8 cellular contexts compared by ENCODE assay signal in genomic region chr20:35284267-35284991, GRCh38. TPM values are rescaled to one million over a fixed set of nuclear protein-coding genes. Genes with fewer than 3 reads are reported as not detected.
DNase-seq lines count a peak whose midpoint lies in the region; ATAC-seq and TF ChIP-seq lines count a peak whose summit lies in the region.

Gene EIF6 (minus strand): TSS chr20:35284772. CDS start chr20:35284487, 285 bp downstream.

- ATAC-seq in GM19397 (IDR thresholded peaks at IDR 0.05; ENCODE audit: unreplicated experiment) = peak; percentile 82

- H3K9me3 ChIP-seq in HUES48 (ENCODE audit: control insufficient read depth, insufficient read depth, low read length) = no peaks in the 10 kb centered on the region
- no peaks in the 10 kb centered on the region for H3K9me3 ChIP-seq in OCI-LY7 (ENCODE audit: low read length)
- H3K9me3 ChIP-seq in mononuclear cell (ENCODE audit: low read depth, low read length) = no peaks in the 10 kb centered on the region

- H3K4me1 Mint-ChIP-seq in CD14-positive monocyte = peaks cover 19% of the 10 kb centered on the region

- POLR2A ChIA-PET in OCI-LY7 (lab: Charles Lee) = interaction anchor here (0.5 to 1.1 kb wide), 8 partner anchors 26 to 728 kb away, joined by 3 to 4 read pairs (median 3); no protein-coding TSS in a partner anchor

- CTCF ChIA-PET in OCI-LY7 (lab: Charles Lee; ENCODE audit: unreplicated experiment) = interaction anchor here (0.6 to 1.3 kb wide), 3 partner anchors 13 to 669 kb away, joined by 3 to 4 read pairs (median 3); no protein-coding TSS in a partner anchor

- peak within 1 kb of the TSS; percentile 100 for H2AFZ ChIP-seq in OCI-LY7 (ENCODE audit: low read length)

- peaks cover 18 to 27% of the 10 kb centered on the region in 2 donors for H3K36me3 Mint-ChIP-seq in CD14-positive monocyte

- H3K27ac Mint-ChIP-seq in CD14-positive monocyte = peak within 1 kb of the TSS; percentile 90 to 96 (median 94)

- intact Hi-C loops in CD14-positive monocyte (cut with micrococcal nuclease) (no loop called here), OCI-LY7 (cut with micrococcal nuclease; ENCODE audit: unreplicated experiment) (no loop called here)

- H3K9me2 ChIP-seq in OCI-LY7 (ENCODE audit: insufficient read depth, low read length) = no peaks in the 10 kb centered on the region

- peaks cover 1 to 5% (median 2%) of the 10 kb centered on the region in 3 donors for H3K27me3 Mint-ChIP-seq in CD14-positive monocyte (ENCODE audit: low read depth in 3 of 3)

- no peaks in the 10 kb centered on the region for H3K27me3 ChIP-seq in HUES48 (ENCODE audit: control insufficient read depth, insufficient read depth, low read length)
- H3K27me3 ChIP-seq in mononuclear cell (ENCODE audit: insufficient read depth, low read length) = no peaks in the 10 kb centered on the region

- H3K4me3 ChIP-seq in HUES48 (ENCODE audit: low read depth, low read length) (peak within 1 kb of the TSS; percentile 98), OCI-LY7 (ENCODE audit: low read depth, low read length, poor library complexity, severe bottlenecking) (peak within 1 kb of the TSS; percentile 99), mononuclear cell (ENCODE audit: low read length) (peak within 1 kb of the TSS; percentile 80)

- peaks cover 5% of the 10 kb centered on the region; the same call in 1 of the 2 replicates for H3K4me1 ChIP-seq in HUES48 (ENCODE audit: control insufficient read depth, insufficient read depth, low read length)
- H3K4me1 ChIP-seq in OCI-LY7 (ENCODE audit: insufficient read depth, low read length, poor library complexity, severe bottlenecking) = peaks cover 13% of the 10 kb centered on the region
- peaks cover 19% of the 10 kb centered on the region for H3K4me1 ChIP-seq in mononuclear cell (ENCODE audit: insufficient read depth, low read length)

- H3K36me3 ChIP-seq in HUES48 (ENCODE audit: control insufficient read depth, insufficient read depth, low read length) = peaks cover 33% of the 10 kb centered on the region
- peaks cover 38% of the 10 kb centered on the region for H3K36me3 ChIP-seq in OCI-LY7 (ENCODE audit: insufficient read depth, low read length)

- no TSS peak for BruUV-seq in OCI-LY7 (replicated peaks; lab: Mats Ljungman, UMichigan)

- H3K27ac ChIP-seq in HUES48 (ENCODE audit: low read depth, low read length) = peak within 1 kb of the TSS; percentile 89
- H3K27ac ChIP-seq in OCI-LY7 (ENCODE audit: low read depth, low read length, poor library complexity, severe bottlenecking) = peak within 1 kb of the TSS; percentile 33
- peak within 1 kb of the TSS; percentile 98 for H3K27ac ChIP-seq in epithelial cell of prostate

- no peaks in the 10 kb centered on the region for H4K20me1 ChIP-seq in OCI-LY7 (ENCODE audit: insufficient read depth, low read length)

- peaks cover 0 to 1% (median 0%) of the 10 kb centered on the region in 7 donors for H3K9me3 Mint-ChIP-seq in CD14-positive monocyte

- H3K4me2 ChIP-seq in OCI-LY7 (ENCODE audit: low read length) = peak within 1 kb of the TSS; percentile 92

- peak within 1 kb of the TSS; percentile 93 for H3K9ac ChIP-seq in HUES48 (ENCODE audit: low read depth, low read length)

- H3K79me2 ChIP-seq in OCI-LY7 (ENCODE audit: insufficient read depth, low read depth, low read length) = peaks cover 29% of the 10 kb centered on the region

- H3K4me3 Mint-ChIP-seq in CD14-positive monocyte = peak within 1 kb of the TSS; percentile 96 to 97

- peak; percentile 65 for DNase-seq in CD14-positive monocyte (ENCODE audit: low spot score)
- peak; percentile 90 for DNase-seq in OCI-LY7 (ENCODE audit: low spot score)
- DNase-seq in activated T-cell treated with anti-CD3 and anti-CD28 coated beads for 24 hours (ENCODE audit: low read depth) = peak; percentile 77
- no peak for DNase-seq in epithelial cell of prostate (ENCODE audit: low read depth, low spot score)
- DNase-seq in stimulated activated CD8-positive, alpha-beta memory T cell treated with anti-CD3 and anti-CD28 coated beads, Interleukin-4, amount 100 ng/mL, for 1 hour (ENCODE audit: low read depth in 2 of 2, low spot score in 1 of 2) = peak; percentile 31 to 51

- TF ChIP-seq CTCF in CD14-positive monocyte (IDR thresholded peaks at IDR 0.05) = no peak
- no peak for TF ChIP-seq CTCF in OCI-LY7 (conservative IDR thresholded peaks at IDR 0.05; ENCODE audit: low read length)

RNA-seq across cellular contexts. Expression of gene EIF6, which starts in this region (rescaled TPM):
- polyA plus RNA-seq in CD14-positive monocyte = 100 to 1,000 TPM; 190 to 222 TPM
- 93.9 and 113 TPM in 2 replicates for total RNA-seq in OCI-LY7 (2014; rRNA removed; shearing (Covaris generic))
- total RNA-seq in OCI-LY7 (2022) = 90.6 and 106 TPM in 2 replicates
- 33.9 TPM for total RNA-seq in mononuclear cell

Comparison
In these comparisons a context has a peak if more than half of its experiments do, and no peak if none do; other contexts are left out.
1. H3K27ac ChIP-seq: peak in every context shown above with its lines; median percentile 98 in epithelial cell of prostate; 89 in HUES48; 33 in OCI-LY7.